ENCODE assay signal across 8 cellular contexts in genomic region chr6:41939848-41940758, GRCh38. TPM values are rescaled to one million over a fixed set of nuclear protein-coding genes. Genes with fewer than 3 reads are reported as not detected.
DNase-seq lines count a peak whose midpoint lies in the region; ATAC-seq and TF ChIP-seq lines count a peak whose summit lies in the region.

No MANE protein-coding gene starts in this region.

- peak overlapping the region; percentile 98 for H3K4me3 ChIP-seq in smooth muscle cell

- no peaks in the 10 kb centered on the region for H3K27me3 Mint-ChIP-seq in activated naive CD8-positive, alpha-beta T cell treated with anti-CD3 and anti-CD28 coated beads, Interleukin-2, amount 10 ng/mL, durations not matched to agents 7 days and 5 days

- no peaks in the 10 kb centered on the region for H3K9me3 ChIP-seq in smooth muscle cell (replicated peaks; ENCODE audit: low read depth)

- 3% methylated on average over 24 of the region's 27 CpGs for WGBS in smooth muscle cell (ENCODE audit: low lambda C conversion rate)

- H3K36me3 ChIP-seq in smooth muscle cell (ENCODE audit: low read depth) = no peaks in the 10 kb centered on the region

- no peaks in the 10 kb centered on the region for H3K27me3 ChIP-seq in smooth muscle cell (ENCODE audit: low read depth)

- peak overlapping the region; percentile 68 for H3K9ac ChIP-seq in smooth muscle cell (ENCODE audit: low read depth)

- H3F3A ChIP-seq in smooth muscle cell (ENCODE audit: low read depth) = peaks cover 38% of the 10 kb centered on the region

- DNase-seq in Daoy (ENCODE audit: low read depth) (peak; percentile 31), NCI-H82 (lab: John Stamatoyannopoulos, UW) (peak; percentile 95), iPS-NIHi7 (ENCODE audit: extremely low spot score) (peak; percentile 29), smooth muscle cell (lab: John Stamatoyannopoulos, UW; ENCODE audit: unreplicated experiment) (peak; percentile 27), cerebellar nuclear complex (lab: John Stamatoyannopoulos, UW) (no peak), occipital lobe (lab: John Stamatoyannopoulos, UW) (no peak)
- DNase-seq in activated naive CD8-positive, alpha-beta T cell treated with anti-CD3 and anti-CD28 coated beads, Interleukin-2, amount 10 ng/mL, durations not matched to agents 7 days and 5 days = peak; percentile 67

- peak overlapping the region; percentile 94 for H3K27ac Mint-ChIP-seq in activated naive CD8-positive, alpha-beta T cell treated with anti-CD3 and anti-CD28 coated beads, Interleukin-2, amount 10 ng/mL, durations not matched to agents 7 days and 5 days

- peaks cover 46% of the 10 kb centered on the region for H3K4me1 Mint-ChIP-seq in activated naive CD8-positive, alpha-beta T cell treated with anti-CD3 and anti-CD28 coated beads, Interleukin-2, amount 10 ng/mL, durations not matched to agents 7 days and 5 days

- H3K36me3 Mint-ChIP-seq in activated naive CD8-positive, alpha-beta T cell treated with anti-CD3 and anti-CD28 coated beads, Interleukin-2, amount 10 ng/mL, durations not matched to agents 7 days and 5 days = peaks cover 49% of the 10 kb centered on the region

- peaks cover 14% of the 10 kb centered on the region for H3K79me2 ChIP-seq in smooth muscle cell (ENCODE audit: low read depth)

- H3K4me3 Mint-ChIP-seq in activated naive CD8-positive, alpha-beta T cell treated with anti-CD3 and anti-CD28 coated beads, Interleukin-2, amount 10 ng/mL, durations not matched to agents 7 days and 5 days = peak overlapping the region; percentile 100

- ATAC-seq in activated naive CD8-positive, alpha-beta T cell treated with anti-CD3 and anti-CD28 coated beads, Interleukin-2, amount 10 ng/mL, durations not matched to agents 7 days and 5 days (ENCODE audit: low read depth) = peak; percentile 27
- ATAC-seq in GM18858 (IDR thresholded peaks at IDR 0.05; ENCODE audit: unreplicated experiment) = no peak

- peaks cover 24% of the 10 kb centered on the region for H3K4me1 ChIP-seq in smooth muscle cell (ENCODE audit: low read depth)

- no peaks in the 10 kb centered on the region for H3K9me3 Mint-ChIP-seq in activated naive CD8-positive, alpha-beta T cell treated with anti-CD3 and anti-CD28 coated beads, Interleukin-2, amount 10 ng/mL, durations not matched to agents 7 days and 5 days

- no peak for TF ChIP-seq CTCF in smooth muscle cell (IDR thresholded peaks at IDR 0.05; ENCODE audit: borderline replicate concordance, insufficient read depth, poor library complexity, severe bottlenecking)

- POLR2A ChIA-PET in activated naive CD8-positive, alpha-beta T cell treated with anti-CD3 and anti-CD28 coated beads, Interleukin-2, amount 10 ng/mL, durations not matched to agents 7 days and 5 days (lab: Charles Lee) = interaction anchor here (0.8 to 20.2 kb wide), 12 partner anchors 11 to 206 kb away, joined by 3 to 556 read pairs (median 6); partner anchors contain the start of genes BYSL, MED20, TAF8 and TOMM6

- peak overlapping the region; percentile 30 for H3K27ac ChIP-seq in smooth muscle cell (ENCODE audit: low read depth)

- peak overlapping the region; percentile 92 for H2AFZ ChIP-seq in smooth muscle cell (ENCODE audit: low read depth)

- H3K4me2 ChIP-seq in smooth muscle cell = peak overlapping the region; percentile 98

- peaks cover 34% of the 10 kb centered on the region for H4K20me1 ChIP-seq in smooth muscle cell (ENCODE audit: low read depth)

RNA-seq across cellular contexts. Expression of gene CCND3, which starts 1.5 kb away (rescaled TPM):
- total RNA-seq in Daoy (2014; rRNA removed; shearing (Covaris generic)) = 43.3 and 51.6 TPM in 2 replicates
- total RNA-seq in activated naive CD8-positive, alpha-beta T cell treated with anti-CD3 and anti-CD28 coated beads, Interleukin-2, amount 10 ng/mL, durations not matched to agents 7 days and 5 days = 100 to 1,000 TPM; 382 to 413 TPM
- 31.5 and 48.0 TPM in 2 replicates for total RNA-seq in smooth muscle cell
- 84.2 and 107 TPM in 2 replicates for polyA plus RNA-seq in smooth muscle cell
- 19.2 TPM for total RNA-seq in occipital lobe

RNA-seq across cellular contexts. Expression of gene BYSL, which starts 18.8 kb away (rescaled TPM):
- 35.4 and 42.4 TPM in 2 replicates for total RNA-seq in Daoy (2014; rRNA removed; shearing (Covaris generic))
- total RNA-seq in activated naive CD8-positive, alpha-beta T cell treated with anti-CD3 and anti-CD28 coated beads, Interleukin-2, amount 10 ng/mL, durations not matched to agents 7 days and 5 days = 10 to 100 TPM; 23.1 to 26.9 TPM
- total RNA-seq in smooth muscle cell (10.8 and 11.4 TPM in 2 replicates), occipital lobe (14.0 TPM)
- polyA plus RNA-seq in smooth muscle cell = 23.8 and 26.2 TPM in 2 replicates

RNA-seq across cellular contexts. Expression of gene MED20, which starts 19.2 kb away (rescaled TPM):
- total RNA-seq in Daoy (2014; rRNA removed; shearing (Covaris generic)) = 32.1 and 45.1 TPM in 2 replicates
- 10 to 100 TPM; 18.5 to 21.4 TPM for total RNA-seq in activated naive CD8-positive, alpha-beta T cell treated with anti-CD3 and anti-CD28 coated beads, Interleukin-2, amount 10 ng/mL, durations not matched to agents 7 days and 5 days
- total RNA-seq in smooth muscle cell (13.2 and 13.4 TPM in 2 replicates), occipital lobe (15.9 TPM)
- 14.0 and 14.9 TPM in 2 replicates for polyA plus RNA-seq in smooth muscle cell

RNA-seq across cellular contexts. Expression of gene USP49, which starts 44.9 kb away (rescaled TPM):
- 0.83 and 3.9 TPM in 2 replicates for total RNA-seq in Daoy (2014; rRNA removed; shearing (Covaris generic))
- 1 to 10 TPM; 5.8 to 6.9 TPM for total RNA-seq in activated naive CD8-positive, alpha-beta T cell treated with anti-CD3 and anti-CD28 coated beads, Interleukin-2, amount 10 ng/mL, durations not matched to agents 7 days and 5 days
- total RNA-seq in smooth muscle cell (2.3 and 5.2 TPM in 2 replicates), occipital lobe (12.5 TPM)
- 1.9 and 3.0 TPM in 2 replicates for polyA plus RNA-seq in smooth muscle cell

Comparison
In these comparisons a context has a peak if more than half of its experiments do, and no peak if none do; other contexts are left out.
1. DNase-seq: peak in Daoy (single experiment), NCI-H82 (single experiment), activated naive CD8-positive, alpha-beta T cell treated with anti-CD3 and anti-CD28 coated beads, Interleukin-2, amount 10 ng/mL, durations not matched to agents 7 days and 5 days (single experiment), iPS-NIHi7 (single experiment) and smooth muscle cell (single experiment); none in cerebellar nuclear complex (0 of 2) and occipital lobe (single experiment).